Comparison of ENCODE assay signal across 26 cellular contexts in genomic region chr3:107994181-107994580, GRCh38.
A peak's percentile ranks its signal among the peaks of the same experiment; 100 is the strongest.
DNase-seq lines count a peak whose midpoint lies in the region; ATAC-seq and TF ChIP-seq lines count a peak whose summit lies in the region.
"Had no signal": no experiment of that assay in that cellular context is flagged by ENCODE, and none has a peak within 500 bp of the region (broad histone marks: within the 10 kb centered on the region; RNA-seq: fewer than 3 reads in every experiment).

No MANE protein-coding gene starts in this region.

- H3K27ac ChIP-seq in RWPE2 (ENCODE audit: poor library complexity, severe bottlenecking) (peak overlapping the region; percentile 43), foreskin keratinocyte (peak overlapping the region; percentile 83), smooth muscle cell (ENCODE audit: low read depth) (peak overlapping the region; percentile 91)
- H3K27ac ChIP-seq: ascending aorta, BLaER1, coronary artery, esophagus muscularis mucosa, gastrocnemius medialis, lower lobe of right lung, thoracic aorta, vagina had no signal

- TF ChIP-seq CTCF in RWPE2 (IDR thresholded peaks at IDR 0.05; ENCODE audit: poor library complexity, severe bottlenecking), result no peak
- no peak for TF ChIP-seq CTCF in foreskin keratinocyte (conservative IDR thresholded peaks at IDR 0.05)
- no peak for TF ChIP-seq CTCF in smooth muscle cell (IDR thresholded peaks at IDR 0.05; ENCODE audit: borderline replicate concordance, insufficient read depth, poor library complexity, severe bottlenecking)

- H4K20me1 ChIP-seq in smooth muscle cell (ENCODE audit: low read depth), result no peaks in the 10 kb centered on the region
- H4K20me1 ChIP-seq: BLaER1 had no signal

- peak overlapping the region; percentile 70 for H3K9ac ChIP-seq in smooth muscle cell (ENCODE audit: low read depth)
- H3K9ac ChIP-seq: BLaER1, SK-N-SH had no signal

- H2AFZ ChIP-seq in smooth muscle cell (ENCODE audit: low read depth), result no peak overlapping the region

- H3K27me3 ChIP-seq in RWPE2 (ENCODE audit: insufficient read depth, poor library complexity, severe bottlenecking) (no peaks in the 10 kb centered on the region), foreskin keratinocyte (no peaks in the 10 kb centered on the region), smooth muscle cell (ENCODE audit: low read depth) (no peaks in the 10 kb centered on the region)
- H3K27me3 ChIP-seq: ascending aorta, BLaER1, esophagus muscularis mucosa, gastrocnemius medialis, vagina had no signal

- H3F3A ChIP-seq in smooth muscle cell (ENCODE audit: low read depth), result no peaks in the 10 kb centered on the region

- WGBS in smooth muscle cell (ENCODE audit: low lambda C conversion rate), result 90% methylated on average over 2 of the region's 2 CpGs

- H3K4me2 ChIP-seq in smooth muscle cell, result no peak overlapping the region
- H3K4me2 ChIP-seq: SK-N-SH had no signal

- H3K79me2 ChIP-seq in smooth muscle cell (ENCODE audit: low read depth), result no peaks in the 10 kb centered on the region

- H3K4me1 ChIP-seq in RWPE2 (ENCODE audit: insufficient read depth, poor library complexity, severe bottlenecking) (peaks cover 37% of the 10 kb centered on the region), foreskin keratinocyte (peaks cover 34% of the 10 kb centered on the region), smooth muscle cell (ENCODE audit: low read depth) (peaks cover 4% of the 10 kb centered on the region)
- H3K4me1 ChIP-seq: ascending aorta, gastrocnemius medialis had no signal

- DNase-seq in RWPE2 (ENCODE audit: low spot score) (no peak), foreskin keratinocyte (peak in 1 of 2 donors; percentile 27), smooth muscle cell (lab: John Stamatoyannopoulos, UW; ENCODE audit: unreplicated experiment) (no peak), NCI-H446 (lab: John Stamatoyannopoulos, UW) (no peak)
- DNase-seq: activated CD4-positive, alpha-beta memory T cell treated with anti-CD3 and anti-CD28 coated beads for 36 hours; activated T-cell treated with anti-CD3 and anti-CD28 coated beads, Interleukin-2, amount 50 U/mL, for 72 hours; effector memory CD8-positive, alpha-beta T cell; gastrocnemius medialis; GDM1; lower lobe of right lung; mucosa of descending colon; NCI-H1436 treated with DMSO at 0.1 percent for 48 hours; NCI-H510A; occipital lobe; SK-N-SH; stimulated activated naive CD4-positive, alpha-beta T cell treated with Interleukin-2 at 50 U/mL for 16 hours had no signal

- H3K9me3 ChIP-seq in RWPE2 (ENCODE audit: severe bottlenecking), result no peaks in the 10 kb centered on the region
- H3K9me3 ChIP-seq in smooth muscle cell (replicated peaks; ENCODE audit: low read depth), result no peaks in the 10 kb centered on the region
- H3K9me3 ChIP-seq: ascending aorta, BLaER1, esophagus muscularis mucosa, gastrocnemius medialis, lower lobe of right lung, mucosa of descending colon, SK-N-SH, thoracic aorta, vagina had no signal

- H3K36me3 ChIP-seq in RWPE2 (ENCODE audit: low read depth) (no peaks in the 10 kb centered on the region), smooth muscle cell (ENCODE audit: low read depth) (no peaks in the 10 kb centered on the region)
- H3K36me3 ChIP-seq: ascending aorta, BLaER1, esophagus muscularis mucosa, gastrocnemius medialis, lower lobe of right lung, thoracic aorta, vagina had no signal

- ATAC-seq in GM18868 (IDR thresholded peaks at IDR 0.05; ENCODE audit: unreplicated experiment) (peak; percentile 43), RWPE2 (ENCODE audit: low read depth) (no peak), foreskin keratinocyte (no peak), HG03095 (IDR thresholded peaks at IDR 0.05; ENCODE audit: unreplicated experiment) (no peak), GM19452 (IDR thresholded peaks at IDR 0.05; ENCODE audit: unreplicated experiment) (no peak)
- ATAC-seq: activated T-cell treated with anti-CD3 and anti-CD28 coated beads, Interleukin-2, amount 50 U/mL, for 72 hours; effector memory CD8-positive, alpha-beta T cell; gastrocnemius medialis; mucosa of descending colon; natural killer cell treated with Interleukin-12 subunit alpha and Interleukin-12 subunit beta and Interleukin-15 and Interleukin-18, amount 100 ng/mL, for 72 hours had no signal

- H3K4me3 ChIP-seq in RWPE2 (ENCODE audit: severe bottlenecking), result no peak overlapping the region
- H3K4me3 ChIP-seq in smooth muscle cell, result no peak overlapping the region
- H3K4me3 ChIP-seq: ascending aorta, BLaER1, coronary artery, esophagus muscularis mucosa, gastrocnemius medialis, lower lobe of right lung, mucosa of descending colon, thoracic aorta, vagina had no signal
